Comparison of ENCODE assay signal across 10 cellular contexts in genomic region chr9:114288233-114289051, GRCh38. TPM values are rescaled to one million over a fixed set of nuclear protein-coding genes. Genes with fewer than 3 reads are reported as not detected.
A peak's percentile ranks its signal among the peaks of the same experiment; 100 is the strongest.
DNase-seq lines count a peak whose midpoint lies in the region; ATAC-seq, FAIRE-seq and TF ChIP-seq lines count a peak whose summit lies in the region.
"Had no signal": no experiment of that assay in that cellular context is flagged by ENCODE, and none has a peak within 500 bp of the region (broad histone marks: within the 10 kb centered on the region; RNA-seq: fewer than 3 reads in every experiment).

No MANE protein-coding gene starts in this region.

- TF ChIP-seq CTCF in fibroblast of the aortic adventitia (IDR thresholded peaks at IDR 0.05; ENCODE audit: insufficient read depth, low read length) (no peak), progenitor cell of endocrine pancreas (IDR thresholded peaks at IDR 0.05; ENCODE audit: unreplicated experiment) (no peak)

- H3K27me3 ChIP-seq in HAP-1 (ENCODE audit: low read depth) = no peaks in the 10 kb centered on the region
- H3K27me3 ChIP-seq: ascending aorta had no signal

- DNase-seq in ELR (ENCODE audit: low read depth) = peak; percentile 89
- DNase-seq in RCC 7860 (ENCODE audit: low spot score) = peak; percentile 91
- DNase-seq in fibroblast of the aortic adventitia (ENCODE audit: low read depth) = peak; percentile 33
- DNase-seq in progenitor cell of endocrine pancreas (ENCODE audit: low spot score, unreplicated experiment) = no peak
- no peak for DNase-seq in hippocampal formation (lab: John Stamatoyannopoulos, UW)
- DNase-seq in HAP-1 (ENCODE audit: low spot score in 2 of 2) = no peak
- no peak for DNase-seq in HuH-7.5 (ENCODE audit: low spot score)

- H3K9me3 ChIP-seq in HAP-1 = no peaks in the 10 kb centered on the region
- H3K9me3 ChIP-seq: ascending aorta had no signal

- peaks cover 37% of the 10 kb centered on the region for H3K36me3 ChIP-seq in HAP-1 (replicated peaks)
- H3K36me3 ChIP-seq: ascending aorta had no signal

- H3K36me3 Mint-ChIP-seq in progenitor cell of endocrine pancreas (ENCODE audit: insufficient read depth) = peaks cover 29% of the 10 kb centered on the region

- peaks cover 4% of the 10 kb centered on the region for H3K9me3 Mint-ChIP-seq in progenitor cell of endocrine pancreas (ENCODE audit: low read depth)

- no peaks in the 10 kb centered on the region for H3K4me1 ChIP-seq in HAP-1

- peak overlapping the region; percentile 76 for H3K27ac Mint-ChIP-seq in progenitor cell of endocrine pancreas

- in situ Hi-C loops in HAP-1 (cut with MboI; ENCODE audit: low sequenced_read_pairs) = loop anchor here (10.0 to 25.0 kb wide), 2 partner anchors 194 to 551 kb away; partner anchors contain the start of gene KIF12

- ATAC-seq in GM19463 (IDR thresholded peaks at IDR 0.05; ENCODE audit: unreplicated experiment) = no peak
- ATAC-seq: left colon had no signal

- no peak overlapping the region for H3K4me3 Mint-ChIP-seq in progenitor cell of endocrine pancreas (ENCODE audit: low read depth)

- peak; percentile 83 for FAIRE-seq in RCC 7860 (lab: Jason Lieb, UNC)

- no peaks in the 10 kb centered on the region for H3K27me3 Mint-ChIP-seq in progenitor cell of endocrine pancreas

- H3K4me1 Mint-ChIP-seq in progenitor cell of endocrine pancreas (ENCODE audit: low read depth) = peaks cover 1% of the 10 kb centered on the region

- no peak overlapping the region for H3K4me3 ChIP-seq in fibroblast of the aortic adventitia (ENCODE audit: low read depth, low read length)
- no peak overlapping the region for H3K4me3 ChIP-seq in HAP-1
- H3K4me3 ChIP-seq: ascending aorta had no signal

RNA-seq across cellular contexts. Expression of gene ORM1, which starts 34.5 kb away (rescaled TPM):
- total RNA-seq in fibroblast of the aortic adventitia (ENCODE audit: low replicate concordance) = not detected in 2 replicates
- total RNA-seq in progenitor cell of endocrine pancreas = 9.3 and 10.8 TPM in 2 replicates
- total RNA-seq: left colon had no signal

RNA-seq across cellular contexts. Expression of gene ORM2, which starts 41.2 kb away (rescaled TPM):
- not detected in 2 replicates for total RNA-seq in fibroblast of the aortic adventitia (ENCODE audit: low replicate concordance)
- 3.2 and 5.4 TPM in 2 replicates for total RNA-seq in progenitor cell of endocrine pancreas
- total RNA-seq: left colon had no signal

Comparison
In these comparisons a context has a peak if more than half of its experiments do, and no peak if none do; other contexts are left out.
1. DNase-seq: peak in ELR (single experiment), RCC 7860 (single experiment) and fibroblast of the aortic adventitia (single experiment); none in progenitor cell of endocrine pancreas (single experiment), hippocampal formation (0 of 2), HAP-1 (0 of 2) and HuH-7.5 (single experiment).
2. RNA of gene ORM1, which starts 34.5 kb away (total RNA-seq): 9.3 to 10.8 TPM in progenitor cell of endocrine pancreas; not detected in fibroblast of the aortic adventitia; every median in the first group is over 10 times any median in the second.